ENCODE assay signal across 1 cellular context in genomic region chr2:100286318-100286717, GRCh38.
TF ChIP-seq lines count a peak whose summit lies in the region.

No MANE protein-coding gene starts in this region.

TF ChIP-seq in HCT116, 20 proteins besides CTCF, POLR2A, EP300 and RAD21 (continued from another document):
- TF ChIP-seq ATF3 (IDR thresholded peaks at IDR 0.05), result no peak
- TF ChIP-seq, protein P1, sequence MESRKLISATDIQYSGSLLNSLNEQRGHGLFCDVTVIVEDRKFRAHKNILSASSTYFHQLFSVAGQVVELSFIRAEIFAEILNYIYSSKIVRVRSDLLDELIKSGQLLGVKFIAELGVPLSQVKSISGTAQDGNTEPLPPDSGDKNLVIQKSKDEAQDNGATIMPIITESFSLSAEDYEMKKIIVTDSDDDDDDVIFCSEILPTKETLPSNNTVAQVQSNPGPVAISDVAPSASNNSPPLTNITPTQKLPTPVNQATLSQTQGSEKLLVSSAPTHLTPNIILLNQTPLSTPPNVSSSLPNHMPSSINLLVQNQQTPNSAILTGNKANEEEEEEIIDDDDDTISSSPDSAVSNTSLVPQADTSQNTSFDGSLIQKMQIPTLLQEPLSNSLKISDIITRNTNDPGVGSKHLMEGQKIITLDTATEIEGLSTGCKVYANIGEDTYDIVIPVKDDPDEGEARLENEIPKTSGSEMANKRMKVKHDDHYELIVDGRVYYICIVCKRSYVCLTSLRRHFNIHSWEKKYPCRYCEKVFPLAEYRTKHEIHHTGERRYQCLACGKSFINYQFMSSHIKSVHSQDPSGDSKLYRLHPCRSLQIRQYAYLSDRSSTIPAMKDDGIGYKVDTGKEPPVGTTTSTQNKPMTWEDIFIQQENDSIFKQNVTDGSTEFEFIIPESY (IDR thresholded peaks at IDR 0.05; ENCODE audit: extremely low read depth, insufficient replicate concordance, low read length), result no peak
